In genomic region chr16:6803171-6803570, GRCh38 we compare ENCODE assay signal across 19 cellular contexts.
"Had no signal": no experiment of that assay in that cellular context is flagged by ENCODE, and none has a peak within 500 bp of the region (broad histone marks: within the 10 kb centered on the region; RNA-seq: fewer than 3 reads in every experiment).

No MANE protein-coding gene starts in this region.

- DNase-seq: KBM-7, MV-4-11, NCI-H1048, NCI-H1105, NCI-H1417, NCI-H1436 treated with DMSO at 0.1 percent for 48 hours, NCI-H1694, NCI-H187 treated with DMSO at 0.1 percent for 48 hours, NCI-H2029 treated with DMSO at 0.1 percent for 48 hours, NCI-H2107, NCI-H2227 treated with DMSO at 0.1 percent for 48 hours, NCI-H524, NCI-H526 treated with DMSO at 0.1 percent for 48 hours, NCI-H748 treated with DMSO at 0.1 percent for 48 hours, Right ventricle myocardium superior, RPMI8226, SIG-M5 had no signal

- H3K27ac ChIP-seq: SJSA1, SK-N-MC had no signal
